8 cellular contexts compared by ENCODE assay signal in the genomic region with DNA sequence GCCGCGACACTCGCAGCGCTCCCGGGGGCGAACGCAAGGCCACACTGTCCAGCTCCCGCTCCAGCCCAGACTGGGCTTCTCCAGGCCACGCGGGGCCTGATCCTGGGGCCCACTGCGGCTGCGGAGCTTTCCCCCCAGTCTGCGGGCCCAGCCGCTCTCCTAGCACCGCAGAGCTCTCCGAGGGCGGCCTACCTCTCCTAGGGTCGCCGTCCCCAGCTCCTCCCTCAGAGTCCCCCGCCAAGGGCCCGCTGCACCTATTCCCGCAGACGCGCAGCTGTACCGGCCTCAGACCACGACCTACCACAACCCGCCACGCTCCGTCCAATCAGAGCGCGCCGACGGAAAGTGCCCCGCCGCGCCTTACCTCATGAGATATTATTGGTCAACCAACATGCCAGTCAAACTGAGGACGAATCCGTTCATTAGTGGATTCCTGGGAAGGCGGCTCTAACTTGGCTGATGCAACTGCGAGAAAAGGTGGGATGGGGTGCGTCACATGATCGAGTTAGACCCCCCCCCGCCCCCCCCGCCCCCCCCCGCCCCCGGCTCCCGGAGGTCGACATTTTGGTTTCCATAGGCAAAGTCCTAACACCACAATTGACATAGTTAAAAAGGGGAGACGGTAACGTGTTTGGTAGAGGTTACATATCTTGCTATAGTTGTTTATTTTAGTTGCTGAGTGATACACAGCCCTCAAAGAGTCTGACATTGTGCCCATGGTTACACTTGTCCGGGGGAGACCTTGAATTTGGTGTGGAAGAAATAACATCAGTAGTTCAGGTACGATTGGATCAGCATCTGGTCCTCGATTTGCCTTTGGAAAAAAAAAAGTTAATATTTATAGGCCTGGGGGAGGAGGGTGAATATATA. TPM values are rescaled to one million over a fixed set of nuclear protein-coding genes. Genes with fewer than 3 reads are reported as not detected.
A peak's percentile ranks its signal among the peaks of the same experiment; 100 is the strongest.
DNase-seq lines count a peak whose midpoint lies in the region; ATAC-seq and TF ChIP-seq lines count a peak whose summit lies in the region.

A gene (minus strand): TSS at position 278 of the 870 bp plus-strand sequence. CDS start 6,743 bp downstream, outside the sequence.

- no peaks in the 10 kb centered on the region for H3K9me3 Mint-ChIP-seq in activated T-cell treated with anti-CD3 and anti-CD28 coated beads, Interleukin-2, amount 50 U/mL, for 4 hours

- DNase-seq in DMS153 treated with DMSO at 0.1 percent for 48 hours (lab: John Stamatoyannopoulos, UW; ENCODE audit: unreplicated experiment) (peak; percentile 97), KBM-7 (peak; percentile 99)
- peak; percentile 92 for DNase-seq in activated T-cell treated with anti-CD3 and anti-CD28 coated beads, Interleukin-2, amount 50 U/mL, for 4 hours
- peak; percentile 84 for DNase-seq in stimulated activated CD8-positive, alpha-beta memory T cell treated with anti-CD3 and anti-CD28 coated beads, Interleukin-7, amount 100 ng/mL, for 24 hours (ENCODE audit: low read depth)

- 0 to 1% methylated on average over 52 to 53 of the region's 53 CpGs for WGBS in esophagus, 2 donors

- H3K27ac ChIP-seq in esophagus (ENCODE audit: low read depth in 2 of 2, low read length in 1 of 2): peak within 1 kb of the TSS; percentile 89 to 93
- peak within 1 kb of the TSS; percentile 94 for H3K27ac ChIP-seq in muscle layer of colon (ENCODE audit: low read depth, low read length)

- H3K9me3 ChIP-seq in esophagus (ENCODE audit: control insufficient read depth in 2 of 2, insufficient read depth in 1 of 2, low read depth in 1 of 2, low read length in 1 of 2): no peaks in the 10 kb centered on the region
- H3K9me3 ChIP-seq in muscle layer of colon (ENCODE audit: low read length): no peaks in the 10 kb centered on the region

- H3K9ac ChIP-seq in muscle layer of colon (ENCODE audit: low read length): peak within 1 kb of the TSS; percentile 94

- H3K4me1 ChIP-seq in esophagus (ENCODE audit: control insufficient read depth in 2 of 2, insufficient read depth in 2 of 2, low read length in 1 of 2): no peaks in the 10 kb centered on the region
- no peaks in the 10 kb centered on the region for H3K4me1 ChIP-seq in muscle layer of colon (ENCODE audit: insufficient read depth, low read length)

- peak; percentile 96 for ATAC-seq in GM21717 (IDR thresholded peaks at IDR 0.05; ENCODE audit: unreplicated experiment)
- peak; percentile 99 for ATAC-seq in activated T-cell treated with anti-CD3 and anti-CD28 coated beads, Interleukin-2, amount 50 U/mL, for 4 hours

- in situ Hi-C loops in KBM-7 (cut with MboI; ENCODE audit: low pct_unique_long_range_greater_than_20kb, low sequenced_read_pairs): no loop called here

- H3K36me3 Mint-ChIP-seq in activated T-cell treated with anti-CD3 and anti-CD28 coated beads, Interleukin-2, amount 50 U/mL, for 4 hours (ENCODE audit: insufficient read depth): peaks cover 8% of the 10 kb centered on the region

- peak within 1 kb of the TSS; percentile 99 for H3K4me3 Mint-ChIP-seq in activated T-cell treated with anti-CD3 and anti-CD28 coated beads, Interleukin-2, amount 50 U/mL, for 4 hours

- H3K4me1 Mint-ChIP-seq in activated T-cell treated with anti-CD3 and anti-CD28 coated beads, Interleukin-2, amount 50 U/mL, for 4 hours (ENCODE audit: low read depth): peaks cover 18% of the 10 kb centered on the region

- no peaks in the 10 kb centered on the region for H3K36me3 ChIP-seq in esophagus (ENCODE audit: control insufficient read depth in 2 of 2, insufficient read depth in 2 of 2, low read length in 1 of 2)
- peaks cover 3% of the 10 kb centered on the region for H3K36me3 ChIP-seq in muscle layer of colon (ENCODE audit: insufficient read depth, low read length)

- H3K4me3 ChIP-seq in esophagus (ENCODE audit: low read depth in 1 of 2, low read length in 2 of 2) (peak within 1 kb of the TSS; percentile 80 to 92), muscle layer of colon (ENCODE audit: low read depth in 1 of 2, low read length in 2 of 2) (peak within 1 kb of the TSS; percentile 84 to 85)

- no peaks in the 10 kb centered on the region for H3K27me3 ChIP-seq in esophagus (ENCODE audit: control insufficient read depth in 1 of 2, insufficient read depth in 2 of 2, low read length in 2 of 2)
- no peaks in the 10 kb centered on the region for H3K27me3 ChIP-seq in muscle layer of colon (ENCODE audit: control insufficient read depth in 1 of 2, insufficient read depth in 2 of 2, low read length in 2 of 2)

- no peaks in the 10 kb centered on the region for H3K27me3 Mint-ChIP-seq in activated T-cell treated with anti-CD3 and anti-CD28 coated beads, Interleukin-2, amount 50 U/mL, for 4 hours (ENCODE audit: low read depth)

TF ChIP-seq in PFSK-1, 5 proteins besides CTCF, POLR2A, EP300 and RAD21:
- TF ChIP-seq POLR2AphosphoS5 (IDR thresholded peaks at IDR 0.05; ENCODE audit: low read depth, low read length) (peak; percentile 91), SIN3A (IDR thresholded peaks at IDR 0.05; ENCODE audit: borderline replicate concordance, insufficient read depth, low read length) (peak; percentile 75; the same call in 1 of the 2 replicates), TAF1 (IDR thresholded peaks at IDR 0.05; ENCODE audit: borderline replicate concordance, insufficient read depth, low read length) (peak; percentile 95), FOXP2 (optimal IDR thresholded peaks at IDR 0.05; ENCODE audit: borderline replicate concordance, extremely low read depth, extremely low read length, insufficient read depth) (peak; percentile 61)
- TF ChIP-seq, protein P1, sequence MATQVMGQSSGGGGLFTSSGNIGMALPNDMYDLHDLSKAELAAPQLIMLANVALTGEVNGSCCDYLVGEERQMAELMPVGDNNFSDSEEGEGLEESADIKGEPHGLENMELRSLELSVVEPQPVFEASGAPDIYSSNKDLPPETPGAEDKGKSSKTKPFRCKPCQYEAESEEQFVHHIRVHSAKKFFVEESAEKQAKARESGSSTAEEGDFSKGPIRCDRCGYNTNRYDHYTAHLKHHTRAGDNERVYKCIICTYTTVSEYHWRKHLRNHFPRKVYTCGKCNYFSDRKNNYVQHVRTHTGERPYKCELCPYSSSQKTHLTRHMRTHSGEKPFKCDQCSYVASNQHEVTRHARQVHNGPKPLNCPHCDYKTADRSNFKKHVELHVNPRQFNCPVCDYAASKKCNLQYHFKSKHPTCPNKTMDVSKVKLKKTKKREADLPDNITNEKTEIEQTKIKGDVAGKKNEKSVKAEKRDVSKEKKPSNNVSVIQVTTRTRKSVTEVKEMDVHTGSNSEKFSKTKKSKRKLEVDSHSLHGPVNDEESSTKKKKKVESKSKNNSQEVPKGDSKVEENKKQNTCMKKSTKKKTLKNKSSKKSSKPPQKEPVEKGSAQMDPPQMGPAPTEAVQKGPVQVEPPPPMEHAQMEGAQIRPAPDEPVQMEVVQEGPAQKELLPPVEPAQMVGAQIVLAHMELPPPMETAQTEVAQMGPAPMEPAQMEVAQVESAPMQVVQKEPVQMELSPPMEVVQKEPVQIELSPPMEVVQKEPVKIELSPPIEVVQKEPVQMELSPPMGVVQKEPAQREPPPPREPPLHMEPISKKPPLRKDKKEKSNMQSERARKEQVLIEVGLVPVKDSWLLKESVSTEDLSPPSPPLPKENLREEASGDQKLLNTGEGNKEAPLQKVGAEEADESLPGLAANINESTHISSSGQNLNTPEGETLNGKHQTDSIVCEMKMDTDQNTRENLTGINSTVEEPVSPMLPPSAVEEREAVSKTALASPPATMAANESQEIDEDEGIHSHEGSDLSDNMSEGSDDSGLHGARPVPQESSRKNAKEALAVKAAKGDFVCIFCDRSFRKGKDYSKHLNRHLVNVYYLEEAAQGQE (IDR thresholded peaks at IDR 0.05; ENCODE audit: insufficient read depth in 1 of 2, low read depth in 2 of 2, low read length in 2 of 2): no peak

RNA-seq across cellular contexts. Expression of the gene that starts here (rescaled TPM):
- polyA plus RNA-seq in PFSK-1 (2012; ENCODE audit: insufficient read length, low read depth): 249 TPM
- total RNA-seq in activated T-cell treated with anti-CD3 and anti-CD28 coated beads, Interleukin-2, amount 50 U/mL, for 4 hours: 100 to 1,000 TPM; 130 to 168 (median 139) TPM
- 10 to 100 TPM; 12.9 to 27.8 TPM for polyA plus RNA-seq in esophagus

Comparison
In these comparisons a context has a peak if more than half of its experiments do, and no peak if none do; other contexts are left out.
1. Peak in every context shown above with its lines: DNase-seq, ATAC-seq, H3K4me3 ChIP-seq and H3K27ac ChIP-seq.